14 cellular contexts compared by ENCODE assay signal in genomic region chr22:50527921-50528681, GRCh38. TPM values are rescaled to one million over a fixed set of nuclear protein-coding genes. Genes with fewer than 3 reads are reported as not detected.
DNase-seq lines count a peak whose midpoint lies in the region; ATAC-seq and TF ChIP-seq lines count a peak whose summit lies in the region.
"Had no signal": no experiment of that assay in that cellular context is flagged by ENCODE, and none has a peak within 500 bp of the region (broad histone marks: within the 10 kb centered on the region; RNA-seq: fewer than 3 reads in every experiment).

No MANE protein-coding gene starts in this region.

- peaks cover 33% of the 10 kb centered on the region for H3K4me1 Mint-ChIP-seq in stimulated activated naive CD8-positive, alpha-beta T cell treated with anti-CD3 and anti-CD28 coated beads, Interleukin-15, Interleukin-2, amounts not matched to agents 100 ng/mL and 50 ng/mL, for 24 hours (ENCODE audit: low read depth)
- peaks cover 23% of the 10 kb centered on the region for H3K4me1 Mint-ChIP-seq in mesothelial cell of epicardium

- no peaks in the 10 kb centered on the region for H3K27me3 ChIP-seq in vagina
- peaks cover 10 to 41% (median 27%) of the 10 kb centered on the region in 4 donors for H3K27me3 ChIP-seq in esophagus muscularis mucosa
- H3K27me3 ChIP-seq: thyroid gland had no signal

- H3K4me3 ChIP-seq in vagina, result no peak overlapping the region
- H3K4me3 ChIP-seq in esophagus muscularis mucosa, result peak overlapping the region in 1 of 4 donors; percentile 72
- H3K4me3 ChIP-seq: SK-N-MC had no signal

- TF ChIP-seq POLR2A in vagina (IDR thresholded peaks at IDR 0.05) (no peak), esophagus muscularis mucosa (IDR thresholded peaks at IDR 0.05; ENCODE audit: low read depth) (no peak)

- no peak for TF ChIP-seq EP300 in esophagus muscularis mucosa (IDR thresholded peaks at IDR 0.05)

- no peaks in the 10 kb centered on the region for H3K9me3 Mint-ChIP-seq in stimulated activated naive CD8-positive, alpha-beta T cell treated with anti-CD3 and anti-CD28 coated beads, Interleukin-15, Interleukin-2, amounts not matched to agents 100 ng/mL and 50 ng/mL, for 24 hours
- H3K9me3 Mint-ChIP-seq in activated naive CD4-positive, alpha-beta T cell treated with anti-CD3 and anti-CD28 coated beads, Interleukin-2, amount 50 U/mL, for 72 hours, result no peaks in the 10 kb centered on the region
- H3K9me3 Mint-ChIP-seq in mesothelial cell of epicardium, result no peaks in the 10 kb centered on the region

- H3K4me3 Mint-ChIP-seq in stimulated activated naive CD8-positive, alpha-beta T cell treated with anti-CD3 and anti-CD28 coated beads, Interleukin-15, Interleukin-2, amounts not matched to agents 100 ng/mL and 50 ng/mL, for 24 hours, result peak overlapping the region; percentile 84
- H3K4me3 Mint-ChIP-seq in mesothelial cell of epicardium, result peak overlapping the region; percentile 62

- peaks cover 66% of the 10 kb centered on the region for H3K4me1 ChIP-seq in vagina
- peaks cover 45 to 87% (median 77%) of the 10 kb centered on the region in 4 donors for H3K4me1 ChIP-seq in esophagus muscularis mucosa

- WGBS in esophagus muscularis mucosa, result 96% methylated on average over 14 of the region's 18 CpGs

- intact Hi-C loops in vagina (cut with DNase I) (loop anchor here (5.0 to 10.0 kb wide), 2 partner anchors 54 to 263 kb away; partner anchors contain the start of genes CHKB and MAPK12), esophagus muscularis mucosa (cut with DNase I) (loop anchor here (5.0 kb wide), 1 partner anchor 54 kb away; the partner anchor contains the start of gene CHKB)

- H3K9me3 ChIP-seq in vagina, result no peaks in the 10 kb centered on the region
- no peaks in the 10 kb centered on the region for H3K9me3 ChIP-seq in esophagus muscularis mucosa
- H3K9me3 ChIP-seq: thyroid gland had no signal

- H3K36me3 Mint-ChIP-seq in stimulated activated naive CD8-positive, alpha-beta T cell treated with anti-CD3 and anti-CD28 coated beads, Interleukin-15, Interleukin-2, amounts not matched to agents 100 ng/mL and 50 ng/mL, for 24 hours (ENCODE audit: low read depth), result peaks cover 23% of the 10 kb centered on the region
- H3K36me3 Mint-ChIP-seq in activated naive CD4-positive, alpha-beta T cell treated with anti-CD3 and anti-CD28 coated beads, Interleukin-2, amount 50 U/mL, for 72 hours, result peaks cover 12 to 38% of the 10 kb centered on the region in 2 donors
- H3K36me3 Mint-ChIP-seq in mesothelial cell of epicardium, result no peaks in the 10 kb centered on the region

- in situ Hi-C loops in GM13977 (cut with MboI; ENCODE audit: low pct_unique_long_range_greater_than_20kb, low sequenced_read_pairs, unreplicated experiment) (no loop called here), KBM-7 (cut with MboI; ENCODE audit: low pct_unique_long_range_greater_than_20kb, low sequenced_read_pairs) (no loop called here)

- DNase-seq in stimulated activated naive CD8-positive, alpha-beta T cell treated with anti-CD3 and anti-CD28 coated beads, Interleukin-15, Interleukin-2, amounts not matched to agents 100 U/mL and 50 U/mL, for 24 hours, result no peak
- DNase-seq in activated naive CD4-positive, alpha-beta T cell treated with anti-CD3 and anti-CD28 coated beads, Interleukin-2, amount 50 U/mL, for 72 hours (ENCODE audit: low spot score in 2 of 2), result no peak
- no peak for DNase-seq in mesothelial cell of epicardium (ENCODE audit: low spot score in 2 of 2, unreplicated experiment in 2 of 2)
- DNase-seq in vagina (ENCODE audit: extremely low spot score in 2 of 2), result no peak
- no peak for DNase-seq in esophagus muscularis mucosa (ENCODE audit: extremely low spot score)
- DNase-seq in GM13977 (ENCODE audit: low spot score), result no peak
- DNase-seq in KBM-7, result no peak
- DNase-seq: HCEC 1CT, kidney glomerular epithelial cell, NCI-H2081 treated with DMSO at 0.1 percent for 48 hours had no signal

- H3K36me3 ChIP-seq in vagina (peaks cover 0 to 9% of the 10 kb centered on the region in 2 donors), esophagus muscularis mucosa (peaks cover 7 to 11% (median 11%) of the 10 kb centered on the region in 4 donors)

- peak overlapping the region; percentile 87 for H3K27ac Mint-ChIP-seq in stimulated activated naive CD8-positive, alpha-beta T cell treated with anti-CD3 and anti-CD28 coated beads, Interleukin-15, Interleukin-2, amounts not matched to agents 100 ng/mL and 50 ng/mL, for 24 hours
- peak overlapping the region; percentile 78 to 81 for H3K27ac Mint-ChIP-seq in activated naive CD4-positive, alpha-beta T cell treated with anti-CD3 and anti-CD28 coated beads, Interleukin-2, amount 50 U/mL, for 72 hours
- H3K27ac Mint-ChIP-seq in mesothelial cell of epicardium, result no peak overlapping the region

- H3K27me3 Mint-ChIP-seq in stimulated activated naive CD8-positive, alpha-beta T cell treated with anti-CD3 and anti-CD28 coated beads, Interleukin-15, Interleukin-2, amounts not matched to agents 100 ng/mL and 50 ng/mL, for 24 hours, result no peaks in the 10 kb centered on the region
- peaks cover 35% of the 10 kb centered on the region for H3K27me3 Mint-ChIP-seq in mesothelial cell of epicardium (ENCODE audit: low read depth)

- no peak for TF ChIP-seq CTCF in mesothelial cell of epicardium (IDR thresholded peaks at IDR 0.05; ENCODE audit: unreplicated experiment)
- no peak for TF ChIP-seq CTCF in vagina (IDR thresholded peaks at IDR 0.05)
- TF ChIP-seq CTCF in esophagus muscularis mucosa (IDR thresholded peaks at IDR 0.05), result no peak
- TF ChIP-seq CTCF in GM13977 (IDR thresholded peaks at IDR 0.05; ENCODE audit: extremely low read depth, insufficient read depth, missing control alignments), result no peak

- H3K27ac ChIP-seq in vagina (peak overlapping the region; percentile 96), esophagus muscularis mucosa (replicated peaks in 1 of 4) (peak overlapping the region in 1 of 4 donors; percentile 93)
- H3K27ac ChIP-seq: SK-N-MC had no signal

- ATAC-seq in stimulated activated naive CD8-positive, alpha-beta T cell treated with anti-CD3 and anti-CD28 coated beads, Interleukin-15, Interleukin-2, amounts not matched to agents 100 U/mL and 50 U/mL, for 24 hours, result no peak
- ATAC-seq in activated naive CD4-positive, alpha-beta T cell treated with anti-CD3 and anti-CD28 coated beads, Interleukin-2, amount 50 U/mL, for 72 hours, result no peak

RNA-seq across cellular contexts. Expression of gene TYMP, which starts 1.7 kb away (rescaled TPM):
- total RNA-seq in activated naive CD4-positive, alpha-beta T cell treated with anti-CD3 and anti-CD28 coated beads, Interleukin-2, amount 50 U/mL, for 72 hours, result 10 to 100 TPM; 20.8 to 74.5 TPM
- 9.3 to 10.3 TPM (median 9.9 TPM) in 3 replicates for total RNA-seq in mesothelial cell of epicardium
- total RNA-seq in vagina, result 82.0 TPM
- 10 to 100 TPM; 27.4 to 79.2 (median 35.9) TPM for total RNA-seq in esophagus muscularis mucosa

RNA-seq across cellular contexts. Expression of gene SCO2, which starts 2.7 kb away (rescaled TPM):
- total RNA-seq in activated naive CD4-positive, alpha-beta T cell treated with anti-CD3 and anti-CD28 coated beads, Interleukin-2, amount 50 U/mL, for 72 hours, result 1 to 10 TPM in 1 of 2 donors, not detected in 1; 4.8 TPM
- total RNA-seq in mesothelial cell of epicardium, result 0.65 to 5.0 TPM (median 2.4 TPM) in 3 replicates
- total RNA-seq in vagina, result 25.0 TPM
- 1 to 10 TPM in 2 of 4 donors, not detected in 2; 3.1 to 5.1 TPM for total RNA-seq in esophagus muscularis mucosa

RNA-seq across cellular contexts. Expression of gene KLHDC7B, which starts 17.6 kb away (rescaled TPM):
- 10 to 100 TPM in 1 of 2 donors, 1 to 10 TPM in 1; 2.6 to 11.0 TPM for total RNA-seq in activated naive CD4-positive, alpha-beta T cell treated with anti-CD3 and anti-CD28 coated beads, Interleukin-2, amount 50 U/mL, for 72 hours
- total RNA-seq in mesothelial cell of epicardium, result 0.07 to 0.11 TPM (median 0.09 TPM) in 3 replicates
- total RNA-seq in vagina, result 0.49 TPM
- total RNA-seq in esophagus muscularis mucosa, result under 1 TPM in 1 of 4 donors, not detected in 3; 0.17 TPM
- total RNA-seq: HT-29 had no signal

RNA-seq across cellular contexts. Expression of gene NCAPH2, which starts 20.1 kb away (rescaled TPM):
- 100 to 1,000 TPM; 121 to 130 TPM for total RNA-seq in activated naive CD4-positive, alpha-beta T cell treated with anti-CD3 and anti-CD28 coated beads, Interleukin-2, amount 50 U/mL, for 72 hours
- total RNA-seq in mesothelial cell of epicardium (57.9 to 63.1 TPM (median 60.3 TPM) in 3 replicates), vagina (45.7 TPM), esophagus muscularis mucosa (10 to 100 TPM; 30.3 to 44.6 (median 41.7) TPM)

RNA-seq across cellular contexts. Expression of gene LMF2, which starts 20.6 kb away (rescaled TPM):
- total RNA-seq in activated naive CD4-positive, alpha-beta T cell treated with anti-CD3 and anti-CD28 coated beads, Interleukin-2, amount 50 U/mL, for 72 hours, result 10 to 100 TPM; 54.2 to 76.7 TPM
- 65.2 to 66.2 TPM (median 65.2 TPM) in 3 replicates for total RNA-seq in mesothelial cell of epicardium
- 57.0 TPM for total RNA-seq in vagina
- total RNA-seq in esophagus muscularis mucosa, result 10 to 100 TPM; 34.9 to 67.1 (median 46.8) TPM
